19 cellular contexts compared by ENCODE assay signal in genomic region chr11:67308031-67308866, GRCh38.
"Had no signal": no experiment of that assay in that cellular context is flagged by ENCODE, and none has a peak within 500 bp of the region (broad histone marks: within the 10 kb centered on the region; RNA-seq: fewer than 3 reads in every experiment).

No MANE protein-coding gene starts in this region.

- H3K4me1 ChIP-seq: neural progenitor cell, parathyroid adenoma had no signal

- H3K27ac ChIP-seq: ascending aorta, gastrocnemius medialis, heart left ventricle, lower lobe of right lung, neural progenitor cell, parathyroid adenoma, upper lobe of left lung had no signal

- ATAC-seq: activated naive CD8-positive, alpha-beta T cell treated with anti-CD3 and anti-CD28 coated beads, Interleukin-2, amount 50 U/mL, for 24 hours; gastrocnemius medialis; heart left ventricle; lower lobe of right lung; stimulated activated naive CD8-positive, alpha-beta T cell treated with anti-CD3 and anti-CD28 coated beads, Interleukin-15, Interleukin-2, amounts not matched to agents 100 U/mL and 50 U/mL, for 24 hours had no signal

- H3K4me3 ChIP-seq: ascending aorta, breast epithelium, gastrocnemius medialis, heart left ventricle, lower lobe of right lung, neural progenitor cell, upper lobe of left lung had no signal

- DNase-seq: activated CD4-positive, alpha-beta T cell treated with anti-CD3 and anti-CD28 coated beads, Interleukin-2, amount 50 U/mL, for 1 hour; activated naive CD4-positive, alpha-beta T cell treated with anti-CD3 and anti-CD28 coated beads for 36 hours; activated naive CD8-positive, alpha-beta T cell treated with anti-CD3 and anti-CD28 coated beads, Interleukin-2, amount 50 U/mL, for 24 hours; activated T-cell treated with anti-CD3 and anti-CD28 coated beads for 4 hours; cerebellar nuclear complex; effector memory CD4-positive, alpha-beta T cell; erythroblast; gastrocnemius medialis; heart left ventricle; lower lobe of right lung; stimulated activated CD4-positive, alpha-beta T cell treated with anti-CD3 and anti-CD28 coated beads, Interleukin-15, amount 100 ng/mL, for 24 hours; stimulated activated CD4-positive, alpha-beta T cell treated with anti-CD3 and anti-CD28 coated beads, Interleukin-4, amount 100 ng/mL, for 4 hours; stimulated activated CD8-positive, alpha-beta memory T cell treated with anti-CD3 and anti-CD28 coated beads, Interleukin-4, amount 100 ng/mL, for 48 hours; stimulated activated naive CD8-positive, alpha-beta T cell treated with anti-CD3 and anti-CD28 coated beads, Interleukin-15, Interleukin-2, amounts not matched to agents 100 U/mL and 50 U/mL, for 24 hours had no signal

- H3K27me3 ChIP-seq: ascending aorta, breast epithelium, gastrocnemius medialis, heart left ventricle, upper lobe of left lung had no signal

- H3K9me3 ChIP-seq: ascending aorta, breast epithelium, gastrocnemius medialis, heart left ventricle, lower lobe of right lung, upper lobe of left lung had no signal

- H3K36me3 ChIP-seq: breast epithelium, neural progenitor cell had no signal
